Comparison of ENCODE assay signal across 18 cellular contexts in the genomic region with DNA sequence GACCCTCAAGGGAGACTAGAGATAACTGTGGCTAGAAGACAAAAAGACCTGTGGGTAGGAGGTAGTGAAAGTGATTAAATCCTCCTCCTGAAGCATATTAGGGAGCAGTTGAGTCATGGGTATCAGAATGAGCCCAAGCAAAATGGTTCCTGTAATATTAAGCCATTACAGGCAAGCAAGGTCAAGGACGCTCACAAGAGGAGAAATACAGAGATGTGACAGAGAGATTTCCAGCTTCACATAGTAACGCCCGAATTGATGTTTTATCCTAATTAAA.
DNase-seq lines count a peak whose midpoint lies in the region; ATAC-seq, FAIRE-seq and TF ChIP-seq lines count a peak whose summit lies in the region.
"Had no signal": no experiment of that assay in that cellular context is flagged by ENCODE, and none has a peak within 500 bp of the region (broad histone marks: within the 10 kb centered on the region; RNA-seq: fewer than 3 reads in every experiment).

No MANE protein-coding gene starts in this region.

- DNase-seq in H54 (ENCODE audit: insufficient read length, low spot score) (no peak), HAP-1 (ENCODE audit: low spot score in 2 of 2) (no peak)
- DNase-seq: activated CD4-positive, alpha-beta T cell treated with anti-CD3 and anti-CD28 coated beads, Interleukin-2, amount 50 U/mL, for 1 hour; BE2C; DMS79 treated with DMSO at 0.1 percent for 48 hours; left colon; MV-4-11; naive thymus-derived CD8-positive, alpha-beta T cell; OCI-M1; stimulated activated CD4-positive, alpha-beta T cell treated with anti-CD3 and anti-CD28 coated beads, Interleukin-2, amount 100 ng/mL, for 48 hours; stimulated activated naive CD4-positive, alpha-beta T cell had no signal

- ATAC-seq in GM19035 (IDR thresholded peaks at IDR 0.05; ENCODE audit: unreplicated experiment), result peak; percentile 12
- ATAC-seq in HG02885 (IDR thresholded peaks at IDR 0.05; ENCODE audit: poor library complexity, unreplicated experiment), result peak; percentile 33
- ATAC-seq in GM18870 (IDR thresholded peaks at IDR 0.05; ENCODE audit: unreplicated experiment), result no peak
- ATAC-seq in GM19324 (IDR thresholded peaks at IDR 0.05; ENCODE audit: low FRiP score, unreplicated experiment), result no peak
- ATAC-seq: left colon; naive thymus-derived CD8-positive, alpha-beta T cell had no signal

- H3K36me3 ChIP-seq in DOHH2 (ENCODE audit: control insufficient read depth, low read length) (peaks cover 5% of the 10 kb centered on the region; the same call in 1 of the 2 replicates), HAP-1 (replicated peaks) (no peaks in the 10 kb centered on the region)
- H3K36me3 ChIP-seq: BE2C had no signal

- in situ Hi-C loops in HAP-1 (cut with MboI; ENCODE audit: low sequenced_read_pairs), result no loop called here

- no peaks in the 10 kb centered on the region for H4K20me1 ChIP-seq in DOHH2 (ENCODE audit: control insufficient read depth, insufficient read depth, low read depth, low read length)

- no peaks in the 10 kb centered on the region for H3K36me3 Mint-ChIP-seq in activated naive CD8-positive, alpha-beta T cell
- H3K36me3 Mint-ChIP-seq: naive thymus-derived CD8-positive, alpha-beta T cell had no signal

- no peak overlapping the region for H3K4me3 Mint-ChIP-seq in activated naive CD8-positive, alpha-beta T cell
- H3K4me3 Mint-ChIP-seq: naive thymus-derived CD8-positive, alpha-beta T cell had no signal

- H3F3A ChIP-seq in DOHH2 (ENCODE audit: control insufficient read depth, insufficient read depth), result peaks cover 26% of the 10 kb centered on the region

- TF ChIP-seq POLR2A in H54 (IDR thresholded peaks at IDR 0.05; ENCODE audit: low read depth, low read length), result no peak

- no peak for FAIRE-seq in H54 (lab: Jason Lieb, UNC)
- FAIRE-seq: colon had no signal

- H3K9me3 ChIP-seq in DOHH2 (ENCODE audit: control insufficient read depth, insufficient read depth, low read length) (no peaks in the 10 kb centered on the region), HAP-1 (no peaks in the 10 kb centered on the region)
- H3K9me3 ChIP-seq: BE2C had no signal

- H3K27ac Mint-ChIP-seq in activated naive CD8-positive, alpha-beta T cell, result peak overlapping the region; percentile 66

- TF ChIP-seq CTCF in DOHH2 (IDR thresholded peaks at IDR 0.05; ENCODE audit: low read depth, low read length, poor library complexity, severe bottlenecking), result no peak

- H3K4me3 ChIP-seq in DOHH2 (ENCODE audit: low read length) (peak overlapping the region; percentile 40), HAP-1 (no peak overlapping the region)

- H3K27ac ChIP-seq in DOHH2 (ENCODE audit: low read depth, low read length), result peak overlapping the region; percentile 53

- peaks cover 34% of the 10 kb centered on the region for H3K4me1 Mint-ChIP-seq in activated naive CD8-positive, alpha-beta T cell (ENCODE audit: low read depth)

- H3K4me2 ChIP-seq in DOHH2 (ENCODE audit: low read length), result peak overlapping the region; percentile 56

- H3K27me3 ChIP-seq in DOHH2 (ENCODE audit: control insufficient read depth, low read length) (no peaks in the 10 kb centered on the region), HAP-1 (ENCODE audit: low read depth) (no peaks in the 10 kb centered on the region)
- H3K27me3 ChIP-seq: BE2C had no signal

- H3K79me2 ChIP-seq in DOHH2 (ENCODE audit: control insufficient read depth, low read length), result no peaks in the 10 kb centered on the region

- peaks cover 90% of the 10 kb centered on the region for H3K4me1 ChIP-seq in DOHH2 (ENCODE audit: control insufficient read depth, low read length)
- 0 out of 2 replicates have a peak, but pooled peaks cover 2% of the 10 kb centered on the region for H3K4me1 ChIP-seq in HAP-1
- H3K4me1 ChIP-seq: BE2C had no signal

- no peaks in the 10 kb centered on the region for H3K9me2 ChIP-seq in DOHH2 (replicated peaks; ENCODE audit: control insufficient read depth, low read length)

- no peaks in the 10 kb centered on the region for H3K27me3 Mint-ChIP-seq in activated naive CD8-positive, alpha-beta T cell

- no peaks in the 10 kb centered on the region for H3K9me3 Mint-ChIP-seq in activated naive CD8-positive, alpha-beta T cell (ENCODE audit: low read depth)
- H3K9me3 Mint-ChIP-seq: naive thymus-derived CD8-positive, alpha-beta T cell had no signal

Comparison
In these comparisons a context has a peak if more than half of its experiments do, and no peak if none do; other contexts are left out.
1. ATAC-seq: peak in GM19035 (single experiment) and HG02885 (single experiment); none in GM18870 (single experiment) and GM19324 (single experiment).